18 cellular contexts compared by ENCODE assay signal in genomic region chr2:39150102-39150562, GRCh38. TPM values are rescaled to one million over a fixed set of nuclear protein-coding genes. Genes with fewer than 3 reads are reported as not detected.
A peak's percentile ranks its signal among the peaks of the same experiment; 100 is the strongest.
DNase-seq lines count a peak whose midpoint lies in the region; ATAC-seq and TF ChIP-seq lines count a peak whose summit lies in the region.
"Had no signal": no experiment of that assay in that cellular context is flagged by ENCODE, and none has a peak within 500 bp of the region (broad histone marks: within the 10 kb centered on the region; RNA-seq: fewer than 3 reads in every experiment).

No MANE protein-coding gene starts in this region.

- H3K27ac ChIP-seq in osteoblast (ENCODE audit: low read depth, low read length) (no peak overlapping the region), colonic mucosa (no peak overlapping the region)
- H3K27ac ChIP-seq: 22Rv1; BLaER1 treated with 17β-estradiol and CSF1 and Interleukin-3, amounts not matched to agents 10 nM and 100 nM had no signal

- H3K79me2 ChIP-seq in osteoblast (ENCODE audit: insufficient read depth, low read length): no peaks in the 10 kb centered on the region

- H3K4me3 ChIP-seq in osteoblast (ENCODE audit: insufficient read depth, low read length) (no peak overlapping the region), colonic mucosa (no peak overlapping the region)
- H3K4me3 ChIP-seq: BLaER1 treated with 17β-estradiol and CSF1 and Interleukin-3, amounts not matched to agents 10 nM and 100 nM had no signal

- H3K4me1 ChIP-seq in osteoblast (ENCODE audit: insufficient read depth, low read length): peaks cover 9% of the 10 kb centered on the region
- no peaks in the 10 kb centered on the region for H3K4me1 ChIP-seq in colonic mucosa

- peaks cover 6% of the 10 kb centered on the region for H3K36me3 Mint-ChIP-seq in T-helper 2 cell treated with Interferon-gamma antibody and Interleukin-4, amounts not matched to agents 5 μg/mL and 100 μg/mL, for 36 hours (ENCODE audit: low read depth)
- H3K36me3 Mint-ChIP-seq in activated T-helper 17 cell treated with anti-CD3 and anti-CD28 coated beads, Interleukin-2, amount 50 U/mL, for 72 hours (ENCODE audit: low read depth): no peaks in the 10 kb centered on the region

- ATAC-seq in activated T-helper 17 cell treated with anti-CD3 and anti-CD28 coated beads, Interleukin-2, amount 50 U/mL, for 72 hours (replicated peaks): no peak
- no peak for ATAC-seq in GM21737 (IDR thresholded peaks at IDR 0.05; ENCODE audit: unreplicated experiment)
- ATAC-seq: SK-N-SH treated with all-trans-retinoic acid at 6 μM for 48 hours had no signal

- no peaks in the 10 kb centered on the region for H3K27me3 ChIP-seq in osteoblast (ENCODE audit: insufficient read depth, low read length)
- no peaks in the 10 kb centered on the region for H3K27me3 ChIP-seq in colonic mucosa
- H3K27me3 ChIP-seq: BLaER1 treated with 17β-estradiol and CSF1 and Interleukin-3, amounts not matched to agents 10 nM and 100 nM had no signal

- H3K4me2 ChIP-seq in osteoblast (ENCODE audit: insufficient read depth, low read length): no peak overlapping the region
- H3K4me2 ChIP-seq: BLaER1 treated with 17β-estradiol and CSF1 and Interleukin-3, amounts not matched to agents 10 nM and 100 nM had no signal

- no peak overlapping the region for H3K4me3 Mint-ChIP-seq in T-helper 2 cell treated with Interferon-gamma antibody and Interleukin-4, amounts not matched to agents 5 μg/mL and 100 μg/mL, for 36 hours
- H3K4me3 Mint-ChIP-seq in activated T-helper 17 cell treated with anti-CD3 and anti-CD28 coated beads, Interleukin-2, amount 50 U/mL, for 72 hours: no peak overlapping the region

- H4K20me1 ChIP-seq in osteoblast (ENCODE audit: insufficient read depth, low read length): no peaks in the 10 kb centered on the region
- H4K20me1 ChIP-seq: BLaER1 treated with 17β-estradiol and CSF1 and Interleukin-3, amounts not matched to agents 10 nM and 100 nM had no signal

- intact Hi-C loops in colonic mucosa (cut with DNase I): no loop called here

- no peaks in the 10 kb centered on the region for H3K27me3 Mint-ChIP-seq in T-helper 2 cell treated with Interferon-gamma antibody and Interleukin-4, amounts not matched to agents 5 μg/mL and 100 μg/mL, for 36 hours (ENCODE audit: low read depth)
- H3K27me3 Mint-ChIP-seq in activated T-helper 17 cell treated with anti-CD3 and anti-CD28 coated beads, Interleukin-2, amount 50 U/mL, for 72 hours: no peaks in the 10 kb centered on the region

- H2AFZ ChIP-seq in osteoblast (ENCODE audit: low read length): peak overlapping the region; percentile 78

- no peak overlapping the region for H3K9ac ChIP-seq in colonic mucosa (ENCODE audit: low read depth in 2 of 2, low read length in 2 of 2)
- H3K9ac ChIP-seq: BLaER1 treated with 17β-estradiol and CSF1 and Interleukin-3, amounts not matched to agents 10 nM and 100 nM had no signal

- H3K27ac Mint-ChIP-seq in T-helper 2 cell treated with Interferon-gamma antibody and Interleukin-4, amounts not matched to agents 5 μg/mL and 100 μg/mL, for 36 hours: peak overlapping the region; percentile 45
- peak overlapping the region; percentile 36 for H3K27ac Mint-ChIP-seq in activated T-helper 17 cell treated with anti-CD3 and anti-CD28 coated beads, Interleukin-2, amount 50 U/mL, for 72 hours

- no peak for TF ChIP-seq CTCF in osteoblast (IDR thresholded peaks at IDR 0.05; ENCODE audit: extremely low read depth, low read depth, low read length)
- TF ChIP-seq CTCF in colonic mucosa (IDR thresholded peaks at IDR 0.05): no peak

- DNase-seq in T-helper 2 cell treated with Interferon-gamma antibody and Interleukin-4, amounts not matched to agents 5 μg/mL and 100 μg/mL, for 36 hours (ENCODE audit: low spot score): no peak
- DNase-seq in T-helper 2 cell (no peak), OCI-M1 (lab: John Stamatoyannopoulos, UW) (peak; percentile 86), osteoblast (ENCODE audit: insufficient read length, low spot score, missing footprints) (no peak), colonic mucosa (no peak), DMS 273 (lab: John Stamatoyannopoulos, UW; ENCODE audit: unreplicated experiment) (no peak)
- DNase-seq: HCEC 1CT, IMR-90, MV-4-11, NCI-H1436, NCI-H2081, NCI-H524 treated with DMSO at 0.1 percent for 48 hours, SHP77 had no signal

- no peaks in the 10 kb centered on the region for H3K9me3 ChIP-seq in osteoblast (ENCODE audit: low read depth, low read length)
- no peaks in the 10 kb centered on the region for H3K9me3 ChIP-seq in colonic mucosa

- H3K4me1 Mint-ChIP-seq in T-helper 2 cell treated with Interferon-gamma antibody and Interleukin-4, amounts not matched to agents 5 μg/mL and 100 μg/mL, for 36 hours (ENCODE audit: low read depth): peaks cover 12% of the 10 kb centered on the region
- H3K4me1 Mint-ChIP-seq in activated T-helper 17 cell treated with anti-CD3 and anti-CD28 coated beads, Interleukin-2, amount 50 U/mL, for 72 hours: no peaks in the 10 kb centered on the region

- H3K36me3 ChIP-seq in osteoblast (ENCODE audit: insufficient read depth, low read length): no peaks in the 10 kb centered on the region
- H3K36me3 ChIP-seq in colonic mucosa: no peaks in the 10 kb centered on the region
- H3K36me3 ChIP-seq: BLaER1 treated with 17β-estradiol and CSF1 and Interleukin-3, amounts not matched to agents 10 nM and 100 nM had no signal

- H3K9me3 Mint-ChIP-seq in T-helper 2 cell treated with Interferon-gamma antibody and Interleukin-4, amounts not matched to agents 5 μg/mL and 100 μg/mL, for 36 hours: peaks cover 4% of the 10 kb centered on the region
- H3K9me3 Mint-ChIP-seq in activated T-helper 17 cell treated with anti-CD3 and anti-CD28 coated beads, Interleukin-2, amount 50 U/mL, for 72 hours: no peaks in the 10 kb centered on the region

RNA-seq across cellular contexts. Expression of gene SOS1, which starts 29.3 kb away (rescaled TPM):
- 100 to 1,000 TPM in 1 of 2 donors, 10 to 100 TPM in 1; 98.7 to 116 TPM for total RNA-seq in activated T-helper 17 cell treated with anti-CD3 and anti-CD28 coated beads, Interleukin-2, amount 50 U/mL, for 72 hours
- total RNA-seq in osteoblast: 21.8 and 28.6 TPM in 2 replicates
- total RNA-seq in colonic mucosa: 10 to 100 TPM; 26.3 to 43.9 TPM
